Comparison of ENCODE assay signal across 8 cellular contexts in the genomic region with DNA sequence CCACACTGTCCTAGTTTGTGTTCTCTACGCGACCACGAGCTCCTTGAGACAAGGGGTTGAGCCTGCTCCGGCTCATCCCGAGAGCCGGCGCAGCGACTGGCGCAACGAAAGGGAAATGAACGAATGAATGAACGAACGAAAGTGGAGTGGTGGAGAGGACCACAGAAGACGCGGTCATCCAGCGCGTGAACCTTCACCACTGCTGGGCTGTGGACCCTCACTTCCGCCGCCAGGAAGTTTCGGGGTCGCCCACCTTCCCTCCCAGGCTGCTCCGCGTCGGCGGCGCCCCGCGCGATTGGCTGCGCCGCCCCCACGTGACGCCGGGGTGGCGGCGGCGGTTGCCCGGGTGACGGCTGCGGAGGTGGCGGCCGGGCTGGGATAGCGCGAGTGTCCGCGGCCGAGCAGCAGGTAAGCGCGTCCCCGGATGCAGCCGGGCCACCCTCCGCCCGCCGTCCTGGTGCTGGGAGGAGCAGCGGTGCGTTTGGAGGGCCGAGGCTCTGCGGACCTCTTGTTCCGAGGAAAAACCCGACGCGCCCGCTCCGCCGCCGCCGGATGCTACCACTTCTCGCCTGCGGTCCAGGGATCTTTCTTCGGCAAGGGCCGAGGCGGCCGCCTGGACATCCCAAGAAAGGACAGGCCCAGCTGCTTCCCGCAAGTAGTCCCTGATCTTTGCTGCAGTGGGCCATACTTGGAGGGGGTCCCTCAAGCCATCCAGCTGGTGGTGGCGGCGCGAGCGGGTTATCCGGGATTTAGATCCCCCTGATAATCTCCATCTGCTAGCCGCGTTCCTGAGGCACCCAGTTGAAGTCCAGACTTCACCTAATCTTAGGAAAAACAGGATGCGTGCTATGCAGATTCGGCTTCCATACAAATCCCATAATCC. TPM values are rescaled to one million over a fixed set of nuclear protein-coding genes. Genes with fewer than 3 reads are reported as not detected.
DNase-seq lines count a peak whose midpoint lies in the region; ATAC-seq, FAIRE-seq and TF ChIP-seq lines count a peak whose summit lies in the region.

A gene with protein sequence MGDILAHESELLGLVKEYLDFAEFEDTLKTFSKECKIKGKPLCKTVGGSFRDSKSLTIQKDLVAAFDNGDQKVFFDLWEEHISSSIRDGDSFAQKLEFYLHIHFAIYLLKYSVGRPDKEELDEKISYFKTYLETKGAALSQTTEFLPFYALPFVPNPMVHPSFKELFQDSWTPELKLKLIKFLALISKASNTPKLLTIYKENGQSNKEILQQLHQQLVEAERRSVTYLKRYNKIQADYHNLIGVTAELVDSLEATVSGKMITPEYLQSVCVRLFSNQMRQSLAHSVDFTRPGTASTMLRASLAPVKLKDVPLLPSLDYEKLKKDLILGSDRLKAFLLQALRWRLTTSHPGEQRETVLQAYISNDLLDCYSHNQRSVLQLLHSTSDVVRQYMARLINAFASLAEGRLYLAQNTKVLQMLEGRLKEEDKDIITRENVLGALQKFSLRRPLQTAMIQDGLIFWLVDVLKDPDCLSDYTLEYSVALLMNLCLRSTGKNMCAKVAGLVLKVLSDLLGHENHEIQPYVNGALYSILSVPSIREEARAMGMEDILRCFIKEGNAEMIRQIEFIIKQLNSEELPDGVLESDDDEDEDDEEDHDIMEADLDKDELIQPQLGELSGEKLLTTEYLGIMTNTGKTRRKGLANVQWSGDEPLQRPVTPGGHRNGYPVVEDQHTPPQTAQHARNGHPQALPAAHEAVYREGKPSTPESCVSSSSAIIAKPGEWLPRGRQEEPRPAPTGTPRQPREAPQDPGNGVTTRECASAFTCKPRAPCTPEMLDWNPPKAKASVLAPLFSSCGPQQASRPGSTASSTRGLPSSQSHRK (plus strand): TSS at position 341 of the 883 bp plus-strand sequence. CDS start 7,608 bp downstream, outside the sequence.

- POLR2A ChIA-PET in endothelial cell of umbilical vein (lab: Charles Lee) = interaction anchor here (0.7 to 1.1 kb wide), 2 partner anchors 26 to 266 kb away, joined by 3 to 5 read pairs; a partner anchor contains a TSS

- H3K27ac ChIP-seq in endothelial cell of umbilical vein (ENCODE audit: insufficient read depth, low read depth, low read length) = peak within 1 kb of the TSS; percentile 0

- DNase-seq in COR-L47 (lab: John Stamatoyannopoulos, UW) (peak; percentile 33), NT2/D1 (ENCODE audit: low read depth, low spot score) (peak; percentile 70), endothelial cell of umbilical vein (ENCODE audit: low read depth, low spot score) (peak; percentile 68), midbrain (lab: John Stamatoyannopoulos, UW) (peak; percentile 77)
- peak; percentile 80 for DNase-seq in activated CD8-positive, alpha-beta memory T cell treated with anti-CD3 and anti-CD28 coated beads, Interleukin-2, amount 50 U/mL, for 4 hours
- peak; percentile 43 to 65 for DNase-seq in stimulated activated CD8-positive, alpha-beta memory T cell treated with anti-CD3 and anti-CD28 coated beads, Interleukin-15, amount 100 ng/mL, for 4 hours (ENCODE audit: low read depth in 2 of 2)

- H4K20me1 ChIP-seq in endothelial cell of umbilical vein (replicated peaks; ENCODE audit: control insufficient read depth, extremely low read depth, insufficient read depth, low read length) = no peaks in the 10 kb centered on the region

- dilution Hi-C loops in endothelial cell of umbilical vein (cut with MboI; ENCODE audit: extremely low pct_ligation_motif_present, low sequenced_read_pairs) = no loop called here

- TF ChIP-seq POLR2A in endothelial cell of umbilical vein (IDR thresholded peaks at IDR 0.05; ENCODE audit: low read depth, low read length) = peak; percentile 90

- peak; percentile 77 for FAIRE-seq in endothelial cell of umbilical vein (lab: Jason Lieb, UNC)

- H3K4me2 ChIP-seq in endothelial cell of umbilical vein (ENCODE audit: insufficient read depth, low read length) = peak within 1 kb of the TSS; percentile 90

- no peaks in the 10 kb centered on the region for H3K27me3 ChIP-seq in NT2/D1 (ENCODE audit: insufficient read depth, insufficient read length)
- no peaks in the 10 kb centered on the region for H3K27me3 ChIP-seq in endothelial cell of umbilical vein (ENCODE audit: control insufficient read depth in 2 of 2, insufficient read depth in 2 of 2, low read length in 2 of 2)

- H3K36me3 ChIP-seq in NT2/D1 (ENCODE audit: insufficient read depth, insufficient read length, low read length) (peaks cover 12% of the 10 kb centered on the region), endothelial cell of umbilical vein (ENCODE audit: control insufficient read depth in 2 of 2, extremely low read depth in 1 of 2, insufficient read depth in 2 of 2, low read length in 2 of 2) (no peaks in the 10 kb centered on the region)

- ATAC-seq in GM19463 (IDR thresholded peaks at IDR 0.05; ENCODE audit: unreplicated experiment) (peak; percentile 99), HG03575 (IDR thresholded peaks at IDR 0.05; ENCODE audit: extremely low read depth, insufficient number of reproducible peaks, low FRiP score, unreplicated experiment) (peak; percentile 39)

- no peaks in the 10 kb centered on the region for H3K79me2 ChIP-seq in endothelial cell of umbilical vein (ENCODE audit: control insufficient read depth, insufficient read depth, low read length)

- H3K4me3 ChIP-seq in NT2/D1 (ENCODE audit: insufficient read length, low read depth) (peak within 1 kb of the TSS; percentile 89), endothelial cell of umbilical vein (replicated peaks in 1 of 3; ENCODE audit: insufficient read depth in 1 of 3, low read depth in 1 of 3, low read length in 3 of 3) (peak within 1 kb of the TSS; percentile 60 to 91 (median 81))

- H3K4me1 ChIP-seq in NT2/D1 (ENCODE audit: insufficient read depth, insufficient read length) = peaks cover 8% of the 10 kb centered on the region
- peaks cover 13% of the 10 kb centered on the region for H3K4me1 ChIP-seq in endothelial cell of umbilical vein (ENCODE audit: control insufficient read depth, extremely low read depth, insufficient read depth, low read length)

- intact Hi-C loops in endothelial cell of umbilical vein (cut with micrococcal nuclease) = loop anchor here (1.0 kb wide), 1 partner anchor 142 kb away; a partner anchor contains a TSS

- H3K9me3 ChIP-seq in NT2/D1 (ENCODE audit: insufficient read depth, low read length) (peaks cover 21% of the 10 kb centered on the region), endothelial cell of umbilical vein (replicated peaks; ENCODE audit: control insufficient read depth, insufficient read depth, low read length) (no peaks in the 10 kb centered on the region)

- H2AFZ ChIP-seq in endothelial cell of umbilical vein (ENCODE audit: low read depth, low read length) = peak within 1 kb of the TSS; percentile 92

- H3K9me1 ChIP-seq in endothelial cell of umbilical vein (replicated peaks; ENCODE audit: control insufficient read depth, extremely low read depth, insufficient read depth, low read length) = no peaks in the 10 kb centered on the region

- no peak for TF ChIP-seq CTCF in endothelial cell of umbilical vein (IDR thresholded peaks at IDR 0.05; ENCODE audit: extremely low read depth in 1 of 2, insufficient read depth in 1 of 2, low read depth in 1 of 2, low read length in 2 of 2)

- CTCF ChIA-PET in endothelial cell of umbilical vein (lab: Charles Lee) = interaction anchor here (0.7 to 11.0 kb wide), 6 partner anchors 9 to 214 kb away, joined by 3 to 226 read pairs (median 4); no protein-coding TSS in a partner anchor

- BruUV-seq in endothelial cell of umbilical vein (replicated peaks; lab: Mats Ljungman, UMichigan) = TSS peak; percentile 49

- H3K9ac ChIP-seq in NT2/D1 (ENCODE audit: insufficient read length, low read depth) (peak within 1 kb of the TSS; percentile 90), endothelial cell of umbilical vein (replicated peaks; ENCODE audit: extremely low read depth, insufficient read depth, low read length) (peak within 1 kb of the TSS; percentile 61)

TF ChIP-seq in endothelial cell of umbilical vein, 7 proteins besides CTCF, POLR2A, EP300 and RAD21:
- TF ChIP-seq JUN (IDR thresholded peaks at IDR 0.05; ENCODE audit: borderline replicate concordance, insufficient read depth, insufficient read length, low read depth) = no peak
- TF ChIP-seq EZH2 (IDR thresholded peaks at IDR 0.05; ENCODE audit: borderline replicate concordance, low read depth, low read length, severe bottlenecking) = no peak
- TF ChIP-seq MYC (IDR thresholded peaks at IDR 0.05; ENCODE audit: low read depth, low read length) = no peak
- TF ChIP-seq POLR2AphosphoS5 (IDR thresholded peaks at IDR 0.05; ENCODE audit: insufficient read depth, low read depth, low read length) = peak; percentile 73
- TF ChIP-seq, protein P1, sequence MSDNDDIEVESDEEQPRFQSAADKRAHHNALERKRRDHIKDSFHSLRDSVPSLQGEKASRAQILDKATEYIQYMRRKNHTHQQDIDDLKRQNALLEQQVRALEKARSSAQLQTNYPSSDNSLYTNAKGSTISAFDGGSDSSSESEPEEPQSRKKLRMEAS (IDR thresholded peaks at IDR 0.05; ENCODE audit: insufficient read depth, insufficient read length) = peak; percentile 65
- peak; percentile 48 for TF ChIP-seq GATA2 (IDR thresholded peaks at IDR 0.05; ENCODE audit: insufficient read depth, insufficient read length, low read depth, low read length)
- TF ChIP-seq FOS (IDR thresholded peaks at IDR 0.05; ENCODE audit: borderline replicate concordance, insufficient read depth, low read length) = no peak

RNA-seq across cellular contexts. Expression of the gene that starts here (rescaled TPM):
- total RNA-seq in endothelial cell of umbilical vein = 19.3 and 24.2 TPM in 2 replicates
- polyA plus RNA-seq in endothelial cell of umbilical vein = 13.7 and 16.4 TPM in 2 replicates
- polyA plus RNA-seq in endothelial cell of umbilical vein (2011; cell fraction: cytosol; rRNA removed) = 17.0 and 19.5 TPM in 2 replicates
- 24.7 and 27.7 TPM in 2 replicates for polyA plus RNA-seq in endothelial cell of umbilical vein (2011; cell fraction: nucleus; rRNA removed)
- polyA plus RNA-seq in endothelial cell of umbilical vein (2012) = 19.3 TPM in 2 replicates
- polyA minus RNA-seq in endothelial cell of umbilical vein = 37.6 and 53.8 TPM in 2 replicates
- polyA minus RNA-seq in endothelial cell of umbilical vein (2011; cell fraction: cytosol; rRNA and poly(A)+ RNA removed) = 6.8 TPM
- 33.1 and 44.2 TPM in 2 replicates for polyA minus RNA-seq in endothelial cell of umbilical vein (2011; cell fraction: nucleus; rRNA and poly(A)+ RNA removed)

Comparison
In these comparisons a context has a peak if more than half of its experiments do, and no peak if none do; other contexts are left out.
1. Peak in every context shown above with its lines: DNase-seq, ATAC-seq, H3K4me3 ChIP-seq and H3K27ac ChIP-seq.